In genomic region chr14:95503365-95504134, GRCh38 we compare ENCODE assay signal across 9 cellular contexts. TPM values are rescaled to one million over a fixed set of nuclear protein-coding genes. Genes with fewer than 3 reads are reported as not detected.
DNase-seq lines count a peak whose midpoint lies in the region; ATAC-seq and TF ChIP-seq lines count a peak whose summit lies in the region.
"Had no signal": no experiment of that assay in that cellular context is flagged by ENCODE, and none has a peak within 500 bp of the region (broad histone marks: within the 10 kb centered on the region; RNA-seq: fewer than 3 reads in every experiment).

No MANE protein-coding gene starts in this region.

- H3K27me3 ChIP-seq in left lung: no peaks in the 10 kb centered on the region

- no peak for TF ChIP-seq CTCF in neural crest cell (conservative IDR thresholded peaks at IDR 0.05)
- no peak for TF ChIP-seq CTCF in left lung (IDR thresholded peaks at IDR 0.05)

- H3K27ac ChIP-seq in left lung: no peak overlapping the region

- H3K36me3 ChIP-seq in left lung: peaks cover 0 to 24% of the 10 kb centered on the region in 2 donors

- intact Hi-C loops in left lung (cut with DNase I): no loop called here

- ATAC-seq in GM18511 (IDR thresholded peaks at IDR 0.05; ENCODE audit: unreplicated experiment) (peak; percentile 54), GM21423 (IDR thresholded peaks at IDR 0.05; ENCODE audit: unreplicated experiment) (peak; percentile 48), HG03196 (IDR thresholded peaks at IDR 0.05; ENCODE audit: unreplicated experiment) (peak; percentile 40), left lung (no peak)

- H3K4me3 ChIP-seq in left lung: no peak overlapping the region

- H3K27ac Mint-ChIP-seq in neural crest cell (ENCODE audit: unreplicated experiment): peak overlapping the region; percentile 19
- H3K27ac Mint-ChIP-seq: type B pancreatic cell had no signal

- H3K9me3 ChIP-seq in left lung: no peaks in the 10 kb centered on the region

- H3K4me3 Mint-ChIP-seq in neural crest cell: no peak overlapping the region
- H3K4me3 Mint-ChIP-seq: type B pancreatic cell had no signal

- H3K9me3 Mint-ChIP-seq in neural crest cell: no peaks in the 10 kb centered on the region
- H3K9me3 Mint-ChIP-seq: type B pancreatic cell had no signal

- no peaks in the 10 kb centered on the region for H3K27me3 Mint-ChIP-seq in neural crest cell (ENCODE audit: low read depth)

- DNase-seq in neural crest cell (ENCODE audit: low read depth, low spot score) (no peak), left lung (no peak), hypothalamus (lab: John Stamatoyannopoulos, UW) (no peak)
- no peak for DNase-seq in central memory CD4-positive, alpha-beta T cell
- DNase-seq: NCI-H510A treated with DMSO at 0.1 percent for 48 hours had no signal

- H3K4me1 ChIP-seq in left lung: peaks cover 9 to 76% of the 10 kb centered on the region in 2 donors

- peaks cover 9% of the 10 kb centered on the region for H3K4me1 Mint-ChIP-seq in neural crest cell

- H3K36me3 Mint-ChIP-seq in neural crest cell (ENCODE audit: low read depth): no peaks in the 10 kb centered on the region
- H3K36me3 Mint-ChIP-seq: type B pancreatic cell had no signal

RNA-seq across cellular contexts. Expression of gene SYNE3, which starts 12.9 kb away (rescaled TPM):
- total RNA-seq in neural crest cell (0.82 and 0.96 TPM in 2 replicates), left lung (10 to 100 TPM; 11.1 to 25.4 TPM)

RNA-seq across cellular contexts. Expression of gene GLRX5, which starts 31.3 kb away (rescaled TPM):
- total RNA-seq in neural crest cell (62.8 and 69.3 TPM in 2 replicates), left lung (10 to 100 TPM; 29.4 to 29.5 TPM)
